Comparison of ENCODE assay signal across 14 cellular contexts in genomic region chr2:196252408-196253114, GRCh38.
DNase-seq lines count a peak whose midpoint lies in the region; ATAC-seq and TF ChIP-seq lines count a peak whose summit lies in the region.
"Had no signal": no experiment of that assay in that cellular context is flagged by ENCODE, and none has a peak within 500 bp of the region (broad histone marks: within the 10 kb centered on the region; RNA-seq: fewer than 3 reads in every experiment).

No MANE protein-coding gene starts in this region.

- peaks cover 7% of the 10 kb centered on the region for H3K36me3 ChIP-seq in osteoblast (ENCODE audit: insufficient read depth, low read length)

- H3K4me1 Mint-ChIP-seq in activated CD4-positive, alpha-beta T cell treated with anti-CD3 and anti-CD28 coated beads for 36 hours: peaks cover 83% of the 10 kb centered on the region
- H3K4me1 Mint-ChIP-seq in activated naive CD8-positive, alpha-beta T cell treated with anti-CD3 and anti-CD28 coated beads, Interleukin-2, amount 10 ng/mL, durations not matched to agents 7 days and 5 days: peaks cover 63% of the 10 kb centered on the region
- H3K4me1 Mint-ChIP-seq: neural crest cell had no signal

- peak overlapping the region; percentile 85 for H3K27ac Mint-ChIP-seq in activated CD4-positive, alpha-beta T cell treated with anti-CD3 and anti-CD28 coated beads for 36 hours
- peak overlapping the region; percentile 3 for H3K27ac Mint-ChIP-seq in activated naive CD8-positive, alpha-beta T cell treated with anti-CD3 and anti-CD28 coated beads, Interleukin-2, amount 10 ng/mL, durations not matched to agents 7 days and 5 days
- H3K27ac Mint-ChIP-seq: type B pancreatic cell had no signal

- POLR2A ChIA-PET in activated CD4-positive, alpha-beta T cell treated with anti-CD3 and anti-CD28 coated beads for 36 hours (lab: Charles Lee): interaction anchor here (0.7 to 1.4 kb wide), 5 partner anchors 9 to 70 kb away, joined by 3 to 7 read pairs (median 5); no protein-coding TSS in a partner anchor
- POLR2A ChIA-PET in activated naive CD8-positive, alpha-beta T cell treated with anti-CD3 and anti-CD28 coated beads, Interleukin-2, amount 10 ng/mL, durations not matched to agents 7 days and 5 days (lab: Charles Lee): interaction anchor here (10.7 kb wide), 1 partner anchor 9 kb away, joined by 223 read pairs; no protein-coding TSS in a partner anchor

- H3K27ac ChIP-seq in osteoblast (ENCODE audit: low read depth, low read length): peak overlapping the region; percentile 68
- H3K27ac ChIP-seq: A549 had no signal

- no peaks in the 10 kb centered on the region for H3K27me3 ChIP-seq in osteoblast (ENCODE audit: insufficient read depth, low read length)

- peaks cover 11% of the 10 kb centered on the region for H3K36me3 Mint-ChIP-seq in activated CD4-positive, alpha-beta T cell treated with anti-CD3 and anti-CD28 coated beads for 36 hours (ENCODE audit: low read depth)
- H3K36me3 Mint-ChIP-seq in activated naive CD8-positive, alpha-beta T cell treated with anti-CD3 and anti-CD28 coated beads, Interleukin-2, amount 10 ng/mL, durations not matched to agents 7 days and 5 days: peaks cover 20% of the 10 kb centered on the region

- TF ChIP-seq CTCF in osteoblast (IDR thresholded peaks at IDR 0.05; ENCODE audit: extremely low read depth, low read depth, low read length): no peak

- H3K9me3 Mint-ChIP-seq in activated CD4-positive, alpha-beta T cell treated with anti-CD3 and anti-CD28 coated beads for 36 hours (ENCODE audit: low read depth): peaks cover 10% of the 10 kb centered on the region
- peaks cover 8% of the 10 kb centered on the region for H3K9me3 Mint-ChIP-seq in activated naive CD8-positive, alpha-beta T cell treated with anti-CD3 and anti-CD28 coated beads, Interleukin-2, amount 10 ng/mL, durations not matched to agents 7 days and 5 days
- H3K9me3 Mint-ChIP-seq: neural crest cell had no signal

- peak; percentile 81 for ATAC-seq in activated CD4-positive, alpha-beta T cell treated with anti-CD3 and anti-CD28 coated beads for 36 hours
- ATAC-seq in GM21390 (IDR thresholded peaks at IDR 0.05; ENCODE audit: unreplicated experiment): peak; percentile 27
- ATAC-seq in activated naive CD8-positive, alpha-beta T cell treated with anti-CD3 and anti-CD28 coated beads, Interleukin-2, amount 10 ng/mL, durations not matched to agents 7 days and 5 days (ENCODE audit: low read depth): no peak
- no peak for ATAC-seq in HG03175 (IDR thresholded peaks at IDR 0.05; ENCODE audit: unreplicated experiment)
- no peak for ATAC-seq in HG03432 (IDR thresholded peaks at IDR 0.05; ENCODE audit: unreplicated experiment)
- no peak for ATAC-seq in GM21825 (IDR thresholded peaks at IDR 0.05; ENCODE audit: unreplicated experiment)
- ATAC-seq: A549 had no signal

- CTCF ChIA-PET in activated CD4-positive, alpha-beta T cell treated with anti-CD3 and anti-CD28 coated beads for 36 hours (lab: Charles Lee): interaction anchor here (0.5 to 1.9 kb wide), 8 partner anchors 8 to 173 kb away, joined by 3 to 7 read pairs (median 4); no protein-coding TSS in a partner anchor

- no peak overlapping the region for H2AFZ ChIP-seq in osteoblast (ENCODE audit: low read length)

- H3K27me3 Mint-ChIP-seq in activated CD4-positive, alpha-beta T cell treated with anti-CD3 and anti-CD28 coated beads for 36 hours: no peaks in the 10 kb centered on the region
- no peaks in the 10 kb centered on the region for H3K27me3 Mint-ChIP-seq in activated naive CD8-positive, alpha-beta T cell treated with anti-CD3 and anti-CD28 coated beads, Interleukin-2, amount 10 ng/mL, durations not matched to agents 7 days and 5 days
- H3K27me3 Mint-ChIP-seq: type B pancreatic cell had no signal

- peaks cover 45% of the 10 kb centered on the region for H3K4me1 ChIP-seq in osteoblast (ENCODE audit: insufficient read depth, low read length)

- intact Hi-C loops in activated CD4-positive, alpha-beta T cell treated with anti-CD3 and anti-CD28 coated beads for 36 hours (cut with DNase I, micrococcal nuclease): loop anchor here (1.0 to 10.0 kb wide), 4 partner anchors 8 to 962 kb away; no protein-coding TSS in a partner anchor

- no peak overlapping the region for H3K4me2 ChIP-seq in osteoblast (ENCODE audit: insufficient read depth, low read length)
- H3K4me2 ChIP-seq: A549 had no signal

- no peaks in the 10 kb centered on the region for H4K20me1 ChIP-seq in osteoblast (ENCODE audit: insufficient read depth, low read length)

- DNase-seq in activated CD4-positive, alpha-beta T cell treated with anti-CD3 and anti-CD28 coated beads for 36 hours: peak; percentile 47
- no peak for DNase-seq in activated CD4-positive, alpha-beta T cell treated with anti-CD3 and anti-CD28 coated beads for 1 hour
- no peak for DNase-seq in activated naive CD8-positive, alpha-beta T cell treated with anti-CD3 and anti-CD28 coated beads, Interleukin-2, amount 10 ng/mL, durations not matched to agents 7 days and 5 days
- no peak for DNase-seq in osteoblast (ENCODE audit: insufficient read length, low spot score, missing footprints)
- DNase-seq: aorta, NCI-H2107, small intestine had no signal

- peaks cover 2% of the 10 kb centered on the region for H3K79me2 ChIP-seq in osteoblast (ENCODE audit: insufficient read depth, low read length)

- no peaks in the 10 kb centered on the region for H3K9me3 ChIP-seq in osteoblast (ENCODE audit: low read depth, low read length)
- H3K9me3 ChIP-seq: A549 had no signal

- H3K4me3 ChIP-seq in osteoblast (ENCODE audit: insufficient read depth, low read length): no peak overlapping the region
- H3K4me3 ChIP-seq: A549 had no signal

- H3K4me3 Mint-ChIP-seq in activated CD4-positive, alpha-beta T cell treated with anti-CD3 and anti-CD28 coated beads for 36 hours: peak overlapping the region; percentile 25
- H3K4me3 Mint-ChIP-seq in activated naive CD8-positive, alpha-beta T cell treated with anti-CD3 and anti-CD28 coated beads, Interleukin-2, amount 10 ng/mL, durations not matched to agents 7 days and 5 days: no peak overlapping the region
- H3K4me3 Mint-ChIP-seq: neural crest cell, type B pancreatic cell had no signal

Comparison
In these comparisons a context has a peak if more than half of its experiments do, and no peak if none do; other contexts are left out.
1. ATAC-seq: peak in activated CD4-positive, alpha-beta T cell treated with anti-CD3 and anti-CD28 coated beads for 36 hours (single experiment) and GM21390 (single experiment); none in activated naive CD8-positive, alpha-beta T cell treated with anti-CD3 and anti-CD28 coated beads, Interleukin-2, amount 10 ng/mL, durations not matched to agents 7 days and 5 days (single experiment), HG03175 (single experiment), HG03432 (single experiment) and GM21825 (single experiment).